Comparison of ENCODE assay signal across 29 cellular contexts in genomic region chr20:877814-878213, GRCh38. TPM values are rescaled to one million over a fixed set of nuclear protein-coding genes. Genes with fewer than 3 reads are reported as not detected.
"Had no signal": no experiment of that assay in that cellular context is flagged by ENCODE, and none has a peak within 500 bp of the region (broad histone marks: within the 10 kb centered on the region; RNA-seq: fewer than 3 reads in every experiment).

No MANE protein-coding gene starts in this region.

- H3K36me3 ChIP-seq: colonic mucosa, esophagus muscularis mucosa, esophagus squamous epithelium, gastrocnemius medialis, gastroesophageal sphincter had no signal

- H3K4me1 ChIP-seq: colonic mucosa, esophagus muscularis mucosa, gastrocnemius medialis, gastroesophageal sphincter had no signal

- H3K4me3 Mint-ChIP-seq: dendritic cell treated with granulocyte-macrophage colony-stimulating factor and Interleukin-4, amounts not matched to agents 40 ng/mL and 50 ng/mL, for 4 days; effector memory CD8-positive, alpha-beta T cell; endodermal cell had no signal

- ATAC-seq: effector memory CD8-positive, alpha-beta T cell; esophagus mucosa; foreskin keratinocyte; gastrocnemius medialis; gastroesophageal sphincter had no signal

- H3K27ac ChIP-seq: colonic mucosa, coronary artery, dorsolateral prefrontal cortex, epithelial cell of prostate, esophagus muscularis mucosa, esophagus squamous epithelium, foreskin keratinocyte, gastrocnemius medialis, gastroesophageal sphincter had no signal

- H3K4me1 Mint-ChIP-seq: endodermal cell had no signal

- H3K9me3 ChIP-seq: colonic mucosa, esophagus muscularis mucosa, esophagus squamous epithelium, gastrocnemius medialis, gastroesophageal sphincter had no signal

- H3K9me3 Mint-ChIP-seq: dendritic cell treated with granulocyte-macrophage colony-stimulating factor and Interleukin-4, amounts not matched to agents 40 ng/mL and 50 ng/mL, for 4 days; effector memory CD8-positive, alpha-beta T cell; endodermal cell had no signal

- H3K4me3 ChIP-seq: colonic mucosa, coronary artery, dorsolateral prefrontal cortex, esophagus muscularis mucosa, esophagus squamous epithelium, gastrocnemius medialis, gastroesophageal sphincter had no signal

- H3K27me3 Mint-ChIP-seq: effector memory CD8-positive, alpha-beta T cell had no signal

- H3K27ac Mint-ChIP-seq: dendritic cell treated with granulocyte-macrophage colony-stimulating factor and Interleukin-4, amounts not matched to agents 40 ng/mL and 50 ng/mL, for 4 days; effector memory CD8-positive, alpha-beta T cell; endodermal cell had no signal

- DNase-seq: colonic mucosa; cortex of kidney; dermis blood vessel endothelial cell; dorsolateral prefrontal cortex; effector CD4-positive, alpha-beta T cell; effector CD8-positive, alpha-beta T cell; effector memory CD4-positive, alpha-beta T cell; effector memory CD8-positive, alpha-beta T cell; endodermal cell; erythroblast; esophagus squamous epithelium; foreskin fibroblast; foreskin keratinocyte; foreskin melanocyte; gastrocnemius medialis; glutamatergic neuron; head of caudate nucleus had no signal

- H3K27me3 ChIP-seq: colonic mucosa, foreskin keratinocyte had no signal

RNA-seq across cellular contexts. Expression of gene ANGPT4, which starts 38.3 kb away (rescaled TPM):
- total RNA-seq: dermis blood vessel endothelial cell, dermis microvascular lymphatic vessel endothelial cell, endothelial cell of umbilical vein, epithelial cell of proximal tubule, fibroblast of villous mesenchyme, foreskin keratinocyte, frontal cortex, glomerular endothelial cell had no signal
